ENCODE assay signal across 9 cellular contexts in the genomic region with DNA sequence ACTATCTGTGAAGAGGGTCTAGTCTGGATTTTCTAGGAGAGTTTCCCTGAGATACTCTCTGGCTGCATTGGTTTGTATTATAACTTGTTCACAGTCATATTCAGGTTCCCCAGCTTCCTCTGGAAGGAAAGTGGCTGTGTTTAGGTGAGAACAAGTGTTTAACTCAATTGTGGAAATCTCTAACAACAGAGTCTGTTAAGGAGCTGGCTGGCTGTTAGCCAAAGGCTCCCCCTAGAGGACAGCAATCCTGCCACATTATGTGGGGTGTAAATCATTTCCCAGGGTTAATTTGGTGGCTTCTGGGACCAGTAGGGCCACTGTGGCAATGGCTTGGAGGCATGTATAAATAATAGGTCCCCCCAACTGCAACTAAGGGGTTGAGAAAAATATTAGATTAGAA. TPM values are rescaled to one million over a fixed set of nuclear protein-coding genes. Genes with fewer than 3 reads are reported as not detected.
DNase-seq lines count a peak whose midpoint lies in the region; ATAC-seq, FAIRE-seq and TF ChIP-seq lines count a peak whose summit lies in the region.
"Had no signal": no experiment of that assay in that cellular context is flagged by ENCODE, and none has a peak within 500 bp of the region (broad histone marks: within the 10 kb centered on the region; RNA-seq: fewer than 3 reads in every experiment).

No MANE protein-coding gene starts in this region.

- peak; percentile 59 for TF ChIP-seq CTCF in PC-9 (conservative IDR thresholded peaks at IDR 0.05)

- H4K20me1 ChIP-seq in PC-9 (ENCODE audit: insufficient read depth), result no peaks in the 10 kb centered on the region

- H3K79me2 ChIP-seq in PC-9 (ENCODE audit: low read depth), result no peaks in the 10 kb centered on the region
- H3K79me2 ChIP-seq: parathyroid adenoma had no signal

- no TSS peak for BruUV-seq in PC-9 (replicated peaks; lab: Mats Ljungman, UMichigan)

- intact Hi-C loops in PC-9 (cut with micrococcal nuclease; ENCODE audit: unreplicated experiment), result no loop called here
- intact Hi-C loops in right cardiac atrium (cut with DNase I), result no loop called here

- DNase-seq in AML-193 (lab: John Stamatoyannopoulos, UW) (peak; percentile 15 to 44), GM12891 (ENCODE audit: insufficient read length, low spot score) (no peak), PC-9 (no peak), right cardiac atrium (peak; percentile 15 to 76 (median 66)), ecto neural progenitor cell (ENCODE audit: low spot score) (no peak), AG20443 (ENCODE audit: low spot score) (no peak), HPDE6-E6E7 (ENCODE audit: extremely low spot score) (no peak)

- H3K9me2 ChIP-seq in PC-9 (ENCODE audit: insufficient read depth), result no peaks in the 10 kb centered on the region

- CTCF ChIA-PET in PC-9 (lab: Charles Lee), result no interaction called here

- TF ChIP-seq POLR2A in GM12891 (IDR thresholded peaks at IDR 0.05; ENCODE audit: low read depth, low read length), result no peak

- H3K4me3 ChIP-seq in PC-9 (no peak overlapping the region), right cardiac atrium (ENCODE audit: low read length) (no peak overlapping the region)

- no peaks in the 10 kb centered on the region for H3K36me3 ChIP-seq in PC-9 (ENCODE audit: low read depth)

- FAIRE-seq in GM12891 (lab: Jason Lieb, UNC), result peak; percentile 78

- no peaks in the 10 kb centered on the region for H3F3A ChIP-seq in PC-9 (ENCODE audit: insufficient read depth, low read depth)

- no peak overlapping the region for H3K4me2 ChIP-seq in PC-9

- H3K27me3 ChIP-seq in PC-9 (ENCODE audit: insufficient read depth, low read depth) (peaks cover 18% of the 10 kb centered on the region; the same call in 1 of the 2 replicates), right cardiac atrium (ENCODE audit: control insufficient read depth, insufficient read depth) (no peaks in the 10 kb centered on the region)

- ATAC-seq in right cardiac atrium (no peak), GM18907 (IDR thresholded peaks at IDR 0.05; ENCODE audit: unreplicated experiment) (no peak)

- H3K27ac ChIP-seq in PC-9 (no peak overlapping the region), right cardiac atrium (ENCODE audit: low read length) (no peak overlapping the region)
- H3K27ac ChIP-seq: parathyroid adenoma had no signal

- H3K9me3 ChIP-seq in PC-9 (ENCODE audit: insufficient read depth, low read depth) (no peaks in the 10 kb centered on the region), right cardiac atrium (ENCODE audit: control insufficient read depth, low read length) (no peaks in the 10 kb centered on the region)

- no peaks in the 10 kb centered on the region for H3K4me1 ChIP-seq in PC-9 (replicated peaks; ENCODE audit: insufficient read depth)
- H3K4me1 ChIP-seq in right cardiac atrium (ENCODE audit: control insufficient read depth, insufficient read depth, low read length), result no peaks in the 10 kb centered on the region
- H3K4me1 ChIP-seq: parathyroid adenoma had no signal

- H2AFZ ChIP-seq in PC-9, result no peak overlapping the region
- H2AFZ ChIP-seq: parathyroid adenoma had no signal

- POLR2A ChIA-PET in PC-9 (lab: Charles Lee; ENCODE audit: unreplicated experiment), result no interaction called here

TF ChIP-seq in GM12891, 5 proteins besides CTCF, POLR2A, EP300 and RAD21:
- TF ChIP-seq SPI1 (IDR thresholded peaks at IDR 0.05; ENCODE audit: low read depth, low read length) (no peak), TAF1 (IDR thresholded peaks at IDR 0.05; ENCODE audit: low read depth, low read length) (no peak), PAX5 (IDR thresholded peaks at IDR 0.05; ENCODE audit: insufficient read depth, low read length, severe bottlenecking) (no peak), POU2F2 (IDR thresholded peaks at IDR 0.05; ENCODE audit: low read depth, low read length) (no peak), POLR2AphosphoS5 (IDR thresholded peaks at IDR 0.05; ENCODE audit: low read depth, low read length) (no peak)

RNA-seq across cellular contexts. Expression of a gene that starts 18.4 kb away (rescaled TPM):
- not detected for polyA plus RNA-seq in GM12891 (2012; ENCODE audit: low read depth, missing spikeins)
- total RNA-seq in PC-9 (2021) (not detected in 2 replicates), right cardiac atrium (not detected)
- not detected for polyA plus RNA-seq in right cardiac atrium

RNA-seq across cellular contexts. Expression of a gene that starts 32.8 kb away (rescaled TPM):
- polyA plus RNA-seq in GM12891 (2012; ENCODE audit: low read depth, missing spikeins), result 3.7 TPM
- total RNA-seq in PC-9 (2021), result not detected in 2 replicates
- 10 to 100 TPM; 34.1 to 48.2 (median 36.0) TPM for total RNA-seq in right cardiac atrium
- polyA plus RNA-seq in right cardiac atrium, result 6.6 TPM

RNA-seq across cellular contexts. Expression of a gene that starts 50.8 kb away (rescaled TPM):
- polyA plus RNA-seq in GM12891 (2012; ENCODE audit: low read depth, missing spikeins), result 0.55 TPM
- not detected in 2 replicates for total RNA-seq in PC-9 (2021)
- 1 to 10 TPM in 2 of 4 donors, under 1 TPM in 2; 0.34 to 1.7 (median 1.1) TPM for total RNA-seq in right cardiac atrium
- 0.57 TPM for polyA plus RNA-seq in right cardiac atrium

Comparison
In these comparisons a context has a peak if more than half of its experiments do, and no peak if none do; other contexts are left out.
1. DNase-seq: peak in AML-193 (2 of 2) and right cardiac atrium (3 of 3); none in GM12891 (single experiment), PC-9 (0 of 2), ecto neural progenitor cell (single experiment), AG20443 (single experiment) and HPDE6-E6E7 (single experiment).
2. RNA of a gene that starts 32.8 kb away (total RNA-seq): 34.1 to 48.2 TPM in right cardiac atrium; not detected in PC-9; every median in the first group is over 10 times any median in the second.